In the genomic region with DNA sequence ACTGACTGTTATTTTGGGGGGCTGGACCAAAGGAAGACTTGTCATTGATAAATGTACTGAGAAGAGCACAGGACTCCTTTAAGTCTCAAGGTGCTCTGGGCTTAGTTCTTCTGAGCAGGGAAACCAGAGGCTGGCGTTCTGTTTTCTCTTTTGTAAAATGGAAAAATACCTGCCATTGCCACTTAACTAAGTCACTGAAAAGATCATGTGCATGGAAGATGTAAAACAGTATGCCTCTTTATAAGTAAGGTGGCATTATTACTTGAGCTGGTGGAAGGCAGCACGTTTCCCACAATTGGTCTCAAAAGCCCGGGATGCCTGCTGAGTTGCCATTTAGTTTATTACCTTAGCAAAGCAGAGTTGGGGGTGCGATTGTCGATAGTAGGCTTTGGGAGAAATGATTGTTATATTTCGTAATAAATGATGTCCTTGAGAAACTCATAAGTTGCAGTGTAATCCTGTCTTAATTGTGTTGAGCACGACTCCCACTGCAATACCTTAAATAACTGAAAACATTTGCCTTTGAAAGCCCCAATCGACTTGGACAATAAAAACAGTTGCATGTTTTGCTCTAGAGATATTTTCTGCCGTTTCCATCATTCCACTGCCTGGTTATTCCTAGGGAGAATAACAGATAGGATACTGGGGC, we compare ENCODE assay signal across 9 cellular contexts. TPM values are rescaled to one million over a fixed set of nuclear protein-coding genes. Genes with fewer than 3 reads are reported as not detected.
DNase-seq lines count a peak whose midpoint lies in the region; FAIRE-seq and TF ChIP-seq lines count a peak whose summit lies in the region.
"Had no signal": no experiment of that assay in that cellular context is flagged by ENCODE, and none has a peak within 500 bp of the region (broad histone marks: within the 10 kb centered on the region; RNA-seq: fewer than 3 reads in every experiment).

No MANE protein-coding gene starts in this region.

- TF ChIP-seq EP300 in suprapubic skin (IDR thresholded peaks at IDR 0.05) = no peak

- WGBS in suprapubic skin = 8% methylated on average over 9 of the region's 9 CpGs

- TF ChIP-seq POLR2A in suprapubic skin (IDR thresholded peaks at IDR 0.05) = no peak

- H3K4me3 Mint-ChIP-seq in T-helper 2 cell treated with Interferon-gamma antibody and Interleukin-4, amounts not matched to agents 5 μg/mL and 100 μg/mL, for 36 hours = peak overlapping the region; percentile 95
- H3K4me3 Mint-ChIP-seq in activated naive CD8-positive, alpha-beta T cell = peak overlapping the region; percentile 99
- peak overlapping the region; percentile 93 to 99 (median 95) for H3K4me3 Mint-ChIP-seq in immature natural killer cell

- no peaks in the 10 kb centered on the region for H3K36me3 ChIP-seq in suprapubic skin

- H3K9me3 ChIP-seq in suprapubic skin = no peaks in the 10 kb centered on the region

- no peak for FAIRE-seq in D721Med (lab: Jason Lieb, UNC)
- FAIRE-seq: G401.6 had no signal

- peak overlapping the region; percentile 93 for H3K27ac ChIP-seq in suprapubic skin

- peak overlapping the region; percentile 57 for H3K4me3 ChIP-seq in suprapubic skin

- peaks cover 57% of the 10 kb centered on the region for H3K4me1 ChIP-seq in suprapubic skin

- TF ChIP-seq CTCF in suprapubic skin (IDR thresholded peaks at IDR 0.05) (no peak), D721Med (IDR thresholded peaks at IDR 0.05; ENCODE audit: insufficient read depth, missing control alignments) (no peak)

- peaks cover 50% of the 10 kb centered on the region for H3K4me1 Mint-ChIP-seq in T-helper 2 cell treated with Interferon-gamma antibody and Interleukin-4, amounts not matched to agents 5 μg/mL and 100 μg/mL, for 36 hours (ENCODE audit: low read depth)
- peaks cover 56% of the 10 kb centered on the region for H3K4me1 Mint-ChIP-seq in activated naive CD8-positive, alpha-beta T cell (ENCODE audit: low read depth)
- H3K4me1 Mint-ChIP-seq in immature natural killer cell = peaks cover 69 to 79% of the 10 kb centered on the region in 2 donors

- DNase-seq in T-helper 2 cell treated with Interferon-gamma antibody and Interleukin-4, amounts not matched to agents 5 μg/mL and 100 μg/mL, for 36 hours (ENCODE audit: low spot score) = no peak
- no peak for DNase-seq in T-helper 2 cell
- no peak for DNase-seq in immature natural killer cell
- DNase-seq in suprapubic skin (ENCODE audit: low spot score in 2 of 2) = no peak
- no peak for DNase-seq in stimulated activated CD4-positive, alpha-beta T cell treated with anti-CD3 and anti-CD28 coated beads, Interleukin-12 subunit alpha, Interleukin-12 subunit beta, amount 100 ng/mL, for 4 hours
- DNase-seq in A172 (ENCODE audit: low spot score) = no peak
- no peak for DNase-seq in D721Med (ENCODE audit: insufficient read length, low spot score)

- H3K27me3 Mint-ChIP-seq in T-helper 2 cell treated with Interferon-gamma antibody and Interleukin-4, amounts not matched to agents 5 μg/mL and 100 μg/mL, for 36 hours (ENCODE audit: low read depth) = no peaks in the 10 kb centered on the region
- no peaks in the 10 kb centered on the region for H3K27me3 Mint-ChIP-seq in activated naive CD8-positive, alpha-beta T cell
- peaks cover 16 to 37% (median 32%) of the 10 kb centered on the region in 3 donors for H3K27me3 Mint-ChIP-seq in immature natural killer cell (ENCODE audit: low read depth in 3 of 3)

- H3K27ac Mint-ChIP-seq in T-helper 2 cell treated with Interferon-gamma antibody and Interleukin-4, amounts not matched to agents 5 μg/mL and 100 μg/mL, for 36 hours = peak overlapping the region; percentile 99
- H3K27ac Mint-ChIP-seq in activated naive CD8-positive, alpha-beta T cell = peak overlapping the region; percentile 98
- peak overlapping the region; percentile 95 to 100 (median 100) for H3K27ac Mint-ChIP-seq in immature natural killer cell

- H3K9me3 Mint-ChIP-seq in T-helper 2 cell treated with Interferon-gamma antibody and Interleukin-4, amounts not matched to agents 5 μg/mL and 100 μg/mL, for 36 hours = no peaks in the 10 kb centered on the region
- no peaks in the 10 kb centered on the region for H3K9me3 Mint-ChIP-seq in activated naive CD8-positive, alpha-beta T cell (ENCODE audit: low read depth)
- H3K9me3 Mint-ChIP-seq in immature natural killer cell = no peaks in the 10 kb centered on the region

- H3K36me3 Mint-ChIP-seq in T-helper 2 cell treated with Interferon-gamma antibody and Interleukin-4, amounts not matched to agents 5 μg/mL and 100 μg/mL, for 36 hours (ENCODE audit: low read depth) = peaks cover 34% of the 10 kb centered on the region
- peaks cover 9% of the 10 kb centered on the region for H3K36me3 Mint-ChIP-seq in activated naive CD8-positive, alpha-beta T cell
- no peaks in the 10 kb centered on the region for H3K36me3 Mint-ChIP-seq in immature natural killer cell

- no peaks in the 10 kb centered on the region for H3K27me3 ChIP-seq in suprapubic skin

RNA-seq across cellular contexts. Expression of a gene that starts 3.6 kb away (rescaled TPM):
- 10 to 100 TPM in 1 of 3 donors, 1 to 10 TPM in 2; 4.3 to 26.1 (median 7.8) TPM for polyA plus RNA-seq in immature natural killer cell
- 10 to 100 TPM; 20.0 to 29.4 (median 23.9) TPM for total RNA-seq in suprapubic skin
- total RNA-seq in A172 (2014; rRNA removed; shearing (Covaris generic)) = 4.8 and 5.4 TPM in 2 replicates
